In genomic region chr20:23722851-23723250, GRCh38 we compare ENCODE assay signal across 16 cellular contexts. TPM values are rescaled to one million over a fixed set of nuclear protein-coding genes. Genes with fewer than 3 reads are reported as not detected.
"Had no signal": no experiment of that assay in that cellular context is flagged by ENCODE, and none has a peak within 500 bp of the region (broad histone marks: within the 10 kb centered on the region; RNA-seq: fewer than 3 reads in every experiment).

No MANE protein-coding gene starts in this region.

RNA-seq across cellular contexts. Expression of gene CST1, which starts 27.9 kb away (rescaled TPM):
- total RNA-seq: activated CD4-positive, alpha-beta memory T cell treated with anti-CD3 and anti-CD28 coated beads, Interleukin-2, amount 10 ng/mL, durations not matched to agents 7 days and 5 days; activated CD4-positive, alpha-beta T cell treated with anti-CD3 and anti-CD28 coated beads for 36 hours; activated CD4-positive, alpha-beta T cell treated with anti-CD3 and anti-CD28 coated beads, Interleukin-2, amount 10 ng/mL, durations not matched to agents 7 days and 5 days; activated naive CD4-positive, alpha-beta T cell treated with anti-CD3 and anti-CD28 coated beads, Interleukin-2, amount 50 U/mL, for 72 hours; activated naive CD8-positive, alpha-beta T cell treated with anti-CD3 and anti-CD28 coated beads, Interleukin-2, amount 10 ng/mL, durations not matched to agents 7 days and 5 days; activated T-cell treated with anti-CD3 and anti-CD28 coated beads, Interleukin-2, amount 50 U/mL, for 72 hours; ascending aorta; breast epithelium; colonic mucosa; dermis microvascular lymphatic vessel endothelial cell; epithelial cell of proximal tubule; esophagus mucosa; foreskin keratinocyte; gastrocnemius medialis; T-helper 17 cell had no signal
- polyA plus RNA-seq: cardiac muscle cell, foreskin keratinocyte had no signal

RNA-seq across cellular contexts. Expression of gene CST4, which starts 34.0 kb away (rescaled TPM):
- total RNA-seq: activated CD4-positive, alpha-beta memory T cell treated with anti-CD3 and anti-CD28 coated beads, Interleukin-2, amount 10 ng/mL, durations not matched to agents 7 days and 5 days; activated CD4-positive, alpha-beta T cell treated with anti-CD3 and anti-CD28 coated beads for 36 hours; activated CD4-positive, alpha-beta T cell treated with anti-CD3 and anti-CD28 coated beads, Interleukin-2, amount 10 ng/mL, durations not matched to agents 7 days and 5 days; activated naive CD4-positive, alpha-beta T cell treated with anti-CD3 and anti-CD28 coated beads, Interleukin-2, amount 50 U/mL, for 72 hours; activated naive CD8-positive, alpha-beta T cell treated with anti-CD3 and anti-CD28 coated beads, Interleukin-2, amount 10 ng/mL, durations not matched to agents 7 days and 5 days; activated T-cell treated with anti-CD3 and anti-CD28 coated beads, Interleukin-2, amount 50 U/mL, for 72 hours; ascending aorta; breast epithelium; cardiac muscle cell; colonic mucosa; dermis microvascular lymphatic vessel endothelial cell; epithelial cell of proximal tubule; esophagus mucosa; foreskin keratinocyte; gastrocnemius medialis; T-helper 17 cell had no signal
- polyA plus RNA-seq: cardiac muscle cell, foreskin keratinocyte had no signal
